8 cellular contexts compared by ENCODE assay signal in genomic region chr1:27830621-27831424, GRCh38.
DNase-seq lines count a peak whose midpoint lies in the region; ATAC-seq and TF ChIP-seq lines count a peak whose summit lies in the region.

PPP1R8 (plus strand) TSS chr1:27830782; CDS start chr1:27830836, 54 bp downstream.

- peaks cover 23% of the 10 kb centered on the region for H3K36me3 Mint-ChIP-seq in central memory CD8-positive, alpha-beta T cell (ENCODE audit: insufficient read depth)

- H3K4me3 ChIP-seq in AG04449 (ENCODE audit: low read depth, low read length): peak within 1 kb of the TSS; percentile 97

- CTCF ChIA-PET in AG04449 (lab: Yijun Ruan, JAX): interaction anchor here (0.9 to 1.6 kb wide), 6 partner anchors 10 to 162 kb away, joined by 3 to 6 read pairs (median 4); partner anchors contain the start of gene FAM76A

- peak within 1 kb of the TSS; percentile 90 for H3K27ac Mint-ChIP-seq in central memory CD8-positive, alpha-beta T cell (ENCODE audit: low read depth)

- no peak for TF ChIP-seq CTCF in AG04449 (IDR thresholded peaks at IDR 0.05; ENCODE audit: insufficient read depth, low read length, missing control alignments)

- DNase-seq in AG04449 (ENCODE audit: low read depth, low spot score): peak; percentile 70
- DNase-seq in NCI-H345 (lab: John Stamatoyannopoulos, UW): peak; percentile 98
- peak; percentile 79 for DNase-seq in activated CD4-positive, CD25-positive, alpha-beta regulatory T cell treated with anti-CD3 and anti-CD28 coated beads, Interleukin-2, amount 50 U/mL, for 16 hours (ENCODE audit: low read depth, low spot score)
- DNase-seq in central memory CD8-positive, alpha-beta T cell (ENCODE audit: low spot score in 2 of 2): peak; percentile 66 to 76
- peak; percentile 97 for DNase-seq in islet precursor cell
- DNase-seq in stimulated activated CD4-positive, alpha-beta T cell treated with anti-CD3 and anti-CD28 coated beads, Interleukin-12 subunit alpha, Interleukin-12 subunit beta, amount 100 ng/mL, for 48 hours (ENCODE audit: low read depth in 2 of 3, low spot score in 1 of 3): peak; percentile 76 to 88 (median 87)

- H3K4me3 Mint-ChIP-seq in central memory CD8-positive, alpha-beta T cell: peak within 1 kb of the TSS; percentile 93

- peaks cover 23% of the 10 kb centered on the region for H3K4me1 Mint-ChIP-seq in central memory CD8-positive, alpha-beta T cell

- no peaks in the 10 kb centered on the region for H3K27me3 Mint-ChIP-seq in central memory CD8-positive, alpha-beta T cell

- H3K9me3 Mint-ChIP-seq in central memory CD8-positive, alpha-beta T cell: no peaks in the 10 kb centered on the region

- POLR2A ChIA-PET in AG04449 (lab: Yijun Ruan, JAX): interaction anchor here (0.7 to 1.5 kb wide), 7 partner anchors 11 to 677 kb away, joined by 3 to 9 read pairs (median 3); partner anchors contain the start of genes IFI6 and STX12

- ATAC-seq in GM18907 (IDR thresholded peaks at IDR 0.05; ENCODE audit: unreplicated experiment): peak; percentile 93
- peak; percentile 93 for ATAC-seq in HG03175 (IDR thresholded peaks at IDR 0.05; ENCODE audit: unreplicated experiment)
- peak; percentile 97 for ATAC-seq in central memory CD8-positive, alpha-beta T cell (replicated peaks; ENCODE audit: extremely low read depth, poor library complexity, severe bottlenecking)

Comparison
In these comparisons a context has a peak if more than half of its experiments do, and no peak if none do; other contexts are left out.
1. Peak in every context shown above with its lines: DNase-seq, ATAC-seq and H3K4me3 ChIP-seq.